Comparison of ENCODE assay signal across 14 cellular contexts in the genomic region with DNA sequence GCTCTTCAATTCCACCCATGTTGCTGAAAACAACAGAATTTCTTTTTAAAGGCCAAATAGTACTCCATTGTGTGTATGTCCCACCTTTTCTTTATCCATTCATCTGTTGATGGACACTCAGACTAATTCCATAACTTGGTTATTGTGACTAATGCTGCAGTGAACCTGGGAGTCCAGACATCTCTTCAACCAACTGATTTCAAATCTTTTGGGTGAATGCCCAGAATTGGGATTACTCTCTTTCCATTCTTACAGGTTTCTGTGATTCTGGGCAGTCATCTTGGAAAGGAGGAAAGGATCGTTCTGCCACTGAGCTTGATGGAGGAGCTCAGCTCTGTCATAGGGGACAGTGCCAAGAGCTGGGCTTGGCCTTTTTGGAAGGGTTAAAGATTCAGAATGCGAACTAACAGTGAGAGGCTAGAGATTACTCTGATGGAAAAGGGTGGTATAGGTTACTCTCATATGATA. TPM values are rescaled to one million over a fixed set of nuclear protein-coding genes. Genes with fewer than 3 reads are reported as not detected.
DNase-seq lines count a peak whose midpoint lies in the region; ATAC-seq and TF ChIP-seq lines count a peak whose summit lies in the region.
"Had no signal": no experiment of that assay in that cellular context is flagged by ENCODE, and none has a peak within 500 bp of the region (broad histone marks: within the 10 kb centered on the region; RNA-seq: fewer than 3 reads in every experiment).

No MANE protein-coding gene starts in this region.

- peaks cover 5% of the 10 kb centered on the region for H3K4me1 ChIP-seq in RWPE2 (ENCODE audit: insufficient read depth, poor library complexity, severe bottlenecking)
- peaks cover 49% of the 10 kb centered on the region for H3K4me1 ChIP-seq in left ventricle myocardium inferior
- H3K4me1 ChIP-seq: parathyroid adenoma had no signal

- peak overlapping the region; percentile 9 for H3K27ac ChIP-seq in RWPE2 (ENCODE audit: poor library complexity, severe bottlenecking)
- no peak overlapping the region for H3K27ac ChIP-seq in left ventricle myocardium inferior (replicated peaks)
- H3K27ac ChIP-seq: parathyroid adenoma had no signal

- H3K27ac Mint-ChIP-seq in T-helper 2 cell treated with Interferon-gamma antibody and Interleukin-4, amounts not matched to agents 5 μg/mL and 100 μg/mL, for 36 hours: peak overlapping the region; percentile 60

- DNase-seq in T-helper 2 cell treated with Interferon-gamma antibody and Interleukin-4, amounts not matched to agents 5 μg/mL and 100 μg/mL, for 36 hours (ENCODE audit: low spot score): no peak
- no peak for DNase-seq in T-helper 2 cell
- no peak for DNase-seq in RWPE2 (ENCODE audit: low spot score)
- peak; percentile 82 for DNase-seq in fibroblast of mammary gland (ENCODE audit: low read depth)
- DNase-seq in superior temporal gyrus (ENCODE audit: extremely low spot score): peak; percentile 15
- no peak for DNase-seq in left ventricle myocardium inferior
- DNase-seq in GDM1 (lab: John Stamatoyannopoulos, UW): no peak
- DNase-seq in activated CD4-positive, alpha-beta T cell treated with anti-CD3 and anti-CD28 coated beads for 48 hours: no peak
- DNase-seq: NCI-H1436; stimulated activated CD4-positive, alpha-beta T cell treated with anti-CD3 and anti-CD28 coated beads, Interleukin-2, amount 100 ng/mL, for 24 hours; stimulated activated naive CD8-positive, alpha-beta T cell treated with anti-CD3 and anti-CD28 coated beads, Interleukin-15, Interleukin-2, amounts not matched to agents 100 U/mL and 50 U/mL, for 24 hours; T-helper 9 cell had no signal

- no peak overlapping the region for H3K4me3 ChIP-seq in RWPE2 (ENCODE audit: severe bottlenecking)
- no peak overlapping the region for H3K4me3 ChIP-seq in fibroblast of mammary gland (ENCODE audit: control insufficient read depth, low read depth, low read length)
- H3K4me3 ChIP-seq in left ventricle myocardium inferior: no peak overlapping the region
- H3K4me3 ChIP-seq: adrenal gland had no signal

- intact Hi-C loops in left ventricle myocardium inferior (cut with micrococcal nuclease): no loop called here

- no peaks in the 10 kb centered on the region for H3K36me3 ChIP-seq in RWPE2 (ENCODE audit: low read depth)
- H3K36me3 ChIP-seq in left ventricle myocardium inferior: no peaks in the 10 kb centered on the region
- H3K36me3 ChIP-seq: adrenal gland had no signal

- peaks cover 24% of the 10 kb centered on the region for H3K36me3 Mint-ChIP-seq in T-helper 2 cell treated with Interferon-gamma antibody and Interleukin-4, amounts not matched to agents 5 μg/mL and 100 μg/mL, for 36 hours (ENCODE audit: low read depth)

- ATAC-seq in RWPE2 (ENCODE audit: low read depth): peak; percentile 67
- ATAC-seq: stimulated activated naive CD8-positive, alpha-beta T cell treated with anti-CD3 and anti-CD28 coated beads, Interleukin-15, Interleukin-2, amounts not matched to agents 100 U/mL and 50 U/mL, for 24 hours had no signal

- no peak overlapping the region for H3K4me3 Mint-ChIP-seq in T-helper 2 cell treated with Interferon-gamma antibody and Interleukin-4, amounts not matched to agents 5 μg/mL and 100 μg/mL, for 36 hours

- no peak for TF ChIP-seq CTCF in RWPE2 (IDR thresholded peaks at IDR 0.05; ENCODE audit: poor library complexity, severe bottlenecking)
- TF ChIP-seq CTCF in fibroblast of mammary gland (conservative IDR thresholded peaks at IDR 0.05; ENCODE audit: control insufficient read depth, insufficient read depth, low read depth, low read length): no peak
- TF ChIP-seq CTCF in left ventricle myocardium inferior (IDR thresholded peaks at IDR 0.05; ENCODE audit: borderline replicate concordance): no peak

- H3K27me3 ChIP-seq in RWPE2 (ENCODE audit: insufficient read depth, poor library complexity, severe bottlenecking) (no peaks in the 10 kb centered on the region), left ventricle myocardium inferior (ENCODE audit: low read depth) (no peaks in the 10 kb centered on the region)
- H3K27me3 ChIP-seq: adrenal gland had no signal

- peaks cover 53% of the 10 kb centered on the region for H3K4me1 Mint-ChIP-seq in T-helper 2 cell treated with Interferon-gamma antibody and Interleukin-4, amounts not matched to agents 5 μg/mL and 100 μg/mL, for 36 hours (ENCODE audit: low read depth)

- H3K9me3 Mint-ChIP-seq in T-helper 2 cell treated with Interferon-gamma antibody and Interleukin-4, amounts not matched to agents 5 μg/mL and 100 μg/mL, for 36 hours: no peaks in the 10 kb centered on the region

- no peaks in the 10 kb centered on the region for H3K27me3 Mint-ChIP-seq in T-helper 2 cell treated with Interferon-gamma antibody and Interleukin-4, amounts not matched to agents 5 μg/mL and 100 μg/mL, for 36 hours (ENCODE audit: low read depth)

- H3K9me3 ChIP-seq in RWPE2 (ENCODE audit: severe bottlenecking) (no peaks in the 10 kb centered on the region), left ventricle myocardium inferior (replicated peaks) (no peaks in the 10 kb centered on the region)
- H3K9me3 ChIP-seq: adrenal gland had no signal

RNA-seq across cellular contexts. Expression of a gene that starts 48.1 kb away (rescaled TPM):
- 23.5 TPM for total RNA-seq in left ventricle myocardium inferior

Comparison
In these comparisons a context has a peak if more than half of its experiments do, and no peak if none do; other contexts are left out.
1. DNase-seq: peak in fibroblast of mammary gland (single experiment) and superior temporal gyrus (single experiment); none in T-helper 2 cell treated with Interferon-gamma antibody and Interleukin-4, amounts not matched to agents 5 μg/mL and 100 μg/mL, for 36 hours (single experiment), T-helper 2 cell (0 of 5), RWPE2 (single experiment), left ventricle myocardium inferior (single experiment), GDM1 (single experiment) and activated CD4-positive, alpha-beta T cell treated with anti-CD3 and anti-CD28 coated beads for 48 hours (single experiment).